ENCODE assay signal across 37 cellular contexts in genomic region chr18:77340815-77341214, GRCh38.
A peak's percentile ranks its signal among the peaks of the same experiment; 100 is the strongest.
DNase-seq lines count a peak whose midpoint lies in the region; ATAC-seq, FAIRE-seq and TF ChIP-seq lines count a peak whose summit lies in the region.
"Had no signal": no experiment of that assay in that cellular context is flagged by ENCODE, and none has a peak within 500 bp of the region (broad histone marks: within the 10 kb centered on the region; RNA-seq: fewer than 3 reads in every experiment).

No MANE protein-coding gene starts in this region.

- peak overlapping the region; percentile 49; the same call in 1 of the 2 replicates for H2BK5ac ChIP-seq in H1 (ENCODE audit: low read depth, low read length)
- H2BK5ac ChIP-seq in neuronal stem cell (ENCODE audit: low read length), result no peak overlapping the region

- no peaks in the 10 kb centered on the region for H3K27me3 ChIP-seq in H1 (replicated peaks in 1 of 4; ENCODE audit: control insufficient read depth in 3 of 4, extremely low read depth in 1 of 4, insufficient read depth in 3 of 4, low read length in 3 of 4)
- peaks cover 0 to 38% (median 2%) of the 10 kb centered on the region in 4 donors for H3K27me3 ChIP-seq in esophagus muscularis mucosa
- H3K27me3 ChIP-seq in neuronal stem cell (ENCODE audit: control insufficient read depth in 3 of 3, insufficient read depth in 3 of 3, low read depth in 1 of 3, low read length in 3 of 3), result no peaks in the 10 kb centered on the region
- H3K27me3 ChIP-seq: BE2C; BLaER1; BLaER1 treated with 17β-estradiol and CSF1 and Interleukin-3, amounts not matched to agents 10 nM and 100 nM had no signal

- H3K14ac ChIP-seq in H1 (ENCODE audit: insufficient read length), result no peak overlapping the region
- H3K14ac ChIP-seq in neuronal stem cell (ENCODE audit: low read length), result no peak overlapping the region

- H2AFZ ChIP-seq in H1 (ENCODE audit: low read length), result no peak overlapping the region
- H2AFZ ChIP-seq in neuronal stem cell (ENCODE audit: low read length), result no peak overlapping the region

- H4K20me1 ChIP-seq in H1 (replicated peaks in 1 of 2; ENCODE audit: control insufficient read depth in 1 of 2, insufficient read depth in 2 of 2, low read length in 2 of 2), result no peaks in the 10 kb centered on the region
- H4K20me1 ChIP-seq: BLaER1; BLaER1 treated with 17β-estradiol and CSF1 and Interleukin-3, amounts not matched to agents 10 nM and 100 nM had no signal

- POLR2A ChIA-PET in H1 (lab: Charles Lee; ENCODE audit: partially characterized antibody), result no interaction called here

- TF ChIP-seq RAD21 in H1 (IDR thresholded peaks at IDR 0.05 in 1 of 2, conservative IDR thresholded peaks at IDR 0.05 in 1 of 2; ENCODE audit: low read depth in 2 of 2, low read length in 2 of 2), result no peak

- no peak overlapping the region for H3K56ac ChIP-seq in H1 (replicated peaks; ENCODE audit: insufficient read length, low read depth, low read length)

- no peaks in the 10 kb centered on the region for H3K4me1 Mint-ChIP-seq in activated naive CD8-positive, alpha-beta T cell treated with anti-CD3 and anti-CD28 coated beads, Interleukin-2, amount 50 U/mL, for 24 hours
- H3K4me1 Mint-ChIP-seq in activated naive CD8-positive, alpha-beta T cell treated with anti-CD3 and anti-CD28 coated beads for 36 hours, result no peaks in the 10 kb centered on the region
- H3K4me1 Mint-ChIP-seq in activated CD8-positive, alpha-beta memory T cell treated with anti-CD3 and anti-CD28 coated beads, Interleukin-2, amount 10 ng/mL, durations not matched to agents 7 days and 5 days, result no peaks in the 10 kb centered on the region
- H3K4me1 Mint-ChIP-seq: B cell; CD14-positive monocyte; CD4-positive, alpha-beta memory T cell; CD8-positive, alpha-beta memory T cell had no signal

- no peak for TF ChIP-seq EP300 in H1 (IDR thresholded peaks at IDR 0.05; ENCODE audit: borderline replicate concordance in 1 of 2, low read depth in 2 of 2, low read length in 2 of 2)
- TF ChIP-seq EP300 in esophagus muscularis mucosa (IDR thresholded peaks at IDR 0.05), result no peak

- 98% methylated on average over 6 of the region's 7 CpGs; no CpG with 5 or more reads in 1 of the 2 experiments for WGBS in H1 (ENCODE audit: extremely low coverage in 1 of 2, insufficient coverage in 1 of 2, insufficient read length in 1 of 2, insufficient replicate concordance in 2 of 2, low coverage in 1 of 2, low lambda C conversion rate in 2 of 2, missing lambda C conversion rate in 1 of 2), 2 experiments
- 97% methylated on average over 7 of the region's 7 CpGs for WGBS in esophagus muscularis mucosa
- no CpG with 5 or more reads among the region's 7 CpGs for WGBS in neuronal stem cell (ENCODE audit: extremely low coverage in 2 of 2, insufficient read length in 2 of 2, insufficient replicate concordance in 1 of 2), 2 donors

- no peak overlapping the region for H2BK20ac ChIP-seq in H1 (ENCODE audit: low read length)

- H3K18ac ChIP-seq in H1 (ENCODE audit: extremely low read depth, low read length) (no peak overlapping the region), neuronal stem cell (ENCODE audit: low read length) (no peak overlapping the region)

- H4K5ac ChIP-seq in H1 (ENCODE audit: insufficient read length, low read depth, low read length), result no peak overlapping the region

- no peaks in the 10 kb centered on the region for H3K23me2 ChIP-seq in H1 (ENCODE audit: low read depth, low read length)

- H3K9me3 Mint-ChIP-seq in activated naive CD8-positive, alpha-beta T cell treated with anti-CD3 and anti-CD28 coated beads, Interleukin-2, amount 50 U/mL, for 24 hours, result no peaks in the 10 kb centered on the region
- no peaks in the 10 kb centered on the region for H3K9me3 Mint-ChIP-seq in activated naive CD8-positive, alpha-beta T cell treated with anti-CD3 and anti-CD28 coated beads for 36 hours
- H3K9me3 Mint-ChIP-seq in activated CD8-positive, alpha-beta memory T cell treated with anti-CD3 and anti-CD28 coated beads, Interleukin-2, amount 10 ng/mL, durations not matched to agents 7 days and 5 days (ENCODE audit: low read depth), result no peaks in the 10 kb centered on the region
- H3K9me3 Mint-ChIP-seq: CD4-positive, alpha-beta T cell; CD4-positive, CD25-positive, alpha-beta regulatory T cell; CD8-positive, alpha-beta T cell had no signal

- H3K27ac ChIP-seq in H1 (ENCODE audit: low read depth, low read length) (no peak overlapping the region), esophagus muscularis mucosa (replicated peaks in 1 of 4) (no peak overlapping the region), neuronal stem cell (replicated peaks; ENCODE audit: low read length) (no peak overlapping the region)
- H3K27ac ChIP-seq: 22Rv1; A549; BLaER1; BLaER1 treated with 17β-estradiol and CSF1 and Interleukin-3, amounts not matched to agents 10 nM and 100 nM; C4-2B had no signal

- FAIRE-seq in H1 (lab: Jason Lieb, UNC), result no peak
- FAIRE-seq: A204.1, A549, D721Med had no signal

- H3K4me2 ChIP-seq in H1 (ENCODE audit: insufficient read depth in 1 of 2, low read depth in 2 of 2, low read length in 2 of 2) (no peak overlapping the region), neuronal stem cell (ENCODE audit: insufficient read depth, low read length, poor library complexity, severe bottlenecking) (no peak overlapping the region)
- H3K4me2 ChIP-seq: A549; BLaER1; BLaER1 treated with 17β-estradiol and CSF1 and Interleukin-3, amounts not matched to agents 10 nM and 100 nM had no signal

- ATAC-seq in activated naive CD8-positive, alpha-beta T cell treated with anti-CD3 and anti-CD28 coated beads, Interleukin-2, amount 50 U/mL, for 24 hours, result peak; percentile 26
- ATAC-seq in activated CD8-positive, alpha-beta memory T cell treated with anti-CD3 and anti-CD28 coated beads, Interleukin-2, amount 10 ng/mL, durations not matched to agents 7 days and 5 days, result no peak
- ATAC-seq: CD8-positive, alpha-beta T cell had no signal

- no peak overlapping the region for H3K23ac ChIP-seq in H1 (ENCODE audit: insufficient read length)
- H3K23ac ChIP-seq in neuronal stem cell (ENCODE audit: low read depth, low read length, poor library complexity), result no peak overlapping the region

- TF ChIP-seq CTCF in H1 (IDR thresholded peaks at IDR 0.05; ENCODE audit: control extremely low read depth in 1 of 3, insufficient read depth in 1 of 3, low read depth in 1 of 3, low read length in 3 of 3) (no peak), esophagus muscularis mucosa (IDR thresholded peaks at IDR 0.05) (no peak)

- no peaks in the 10 kb centered on the region; a peak in 1 of 4 replicates for H3K9me3 ChIP-seq in H1 (ENCODE audit: insufficient read depth in 2 of 2, low read depth in 1 of 2, low read length in 1 of 2)
- H3K9me3 ChIP-seq in esophagus muscularis mucosa, result no peaks in the 10 kb centered on the region
- no peaks in the 10 kb centered on the region for H3K9me3 ChIP-seq in neuronal stem cell (replicated peaks in 1 of 2; ENCODE audit: control insufficient read depth in 2 of 2, insufficient read depth in 1 of 2, low read depth in 1 of 2, low read length in 2 of 2)
- H3K9me3 ChIP-seq: A549, BE2C, BLaER1, Caco-2 had no signal

- H3K36me3 ChIP-seq in H1 (ENCODE audit: control insufficient read depth in 2 of 4, insufficient read depth in 4 of 4, low read length in 3 of 4) (no peaks in the 10 kb centered on the region), esophagus muscularis mucosa (no peaks in the 10 kb centered on the region), neuronal stem cell (replicated peaks in 1 of 2; ENCODE audit: control insufficient read depth in 2 of 2, insufficient read depth in 2 of 2, low read length in 2 of 2) (no peaks in the 10 kb centered on the region)
- H3K36me3 ChIP-seq: BE2C; BLaER1; BLaER1 treated with 17β-estradiol and CSF1 and Interleukin-3, amounts not matched to agents 10 nM and 100 nM had no signal

- H3K4me1 ChIP-seq in H1 (replicated peaks in 1 of 4; ENCODE audit: control insufficient read depth in 3 of 4, insufficient read depth in 4 of 4, low read length in 3 of 4) (peaks cover 0 to 2% (median 0%) of the 10 kb centered on the region in 4 experiments; a peak in 3 of 7 replicates), esophagus muscularis mucosa (no peaks in the 10 kb centered on the region), neuronal stem cell (ENCODE audit: control insufficient read depth in 2 of 2, insufficient read depth in 1 of 2, low read depth in 1 of 2, low read length in 2 of 2) (no peaks in the 10 kb centered on the region)
- H3K4me1 ChIP-seq: A549; BLaER1; BLaER1 treated with 17β-estradiol and CSF1 and Interleukin-3, amounts not matched to agents 10 nM and 100 nM; Caco-2 had no signal

- H2BK120ac ChIP-seq in H1 (replicated peaks; ENCODE audit: low read depth, low read length), result no peak overlapping the region
- H2BK120ac ChIP-seq in neuronal stem cell (ENCODE audit: low read depth, low read length), result no peak overlapping the region

- H2BK12ac ChIP-seq in H1 (ENCODE audit: low read depth, low read length) (no peak overlapping the region), neuronal stem cell (ENCODE audit: low read length) (no peak overlapping the region)

- H3K79me2 ChIP-seq in H1 (ENCODE audit: control insufficient read depth in 1 of 2, insufficient read depth in 2 of 2, low read length in 2 of 2), result no peaks in the 10 kb centered on the region

- H4K8ac ChIP-seq in H1 (ENCODE audit: extremely low read depth, insufficient read depth, low read length) (no peak overlapping the region), neuronal stem cell (ENCODE audit: low read depth, low read length) (no peak overlapping the region)

- DNase-seq in activated naive CD8-positive, alpha-beta T cell treated with anti-CD3 and anti-CD28 coated beads, Interleukin-2, amount 50 U/mL, for 24 hours, result no peak
- DNase-seq in activated naive CD8-positive, alpha-beta T cell treated with anti-CD3 and anti-CD28 coated beads for 36 hours, result no peak
- DNase-seq in H1 (ENCODE audit: low read depth in 1 of 2, low spot score in 2 of 2), result no peak
- DNase-seq in esophagus muscularis mucosa (ENCODE audit: extremely low spot score), result peak; percentile 91
- DNase-seq in neuronal stem cell (ENCODE audit: low spot score), result no peak
- DNase-seq in NCI-H1048 (lab: John Stamatoyannopoulos, UW), result no peak
- no peak for DNase-seq in NCI-H128 (lab: John Stamatoyannopoulos, UW; ENCODE audit: unreplicated experiment)
- DNase-seq in activated CD8-positive, alpha-beta memory T cell treated with anti-CD3 and anti-CD28 coated beads, Interleukin-2, amount 10 ng/mL, durations not matched to agents 7 days and 5 days, result no peak
- DNase-seq: 8988T; ACHN; AML-193; BE2C; C1 segment of cervical spinal cord; Caco-2; Calu3; CD4-positive, alpha-beta memory T cell; CD4-positive, alpha-beta T cell; CD4-positive, CD25-positive, alpha-beta regulatory T cell; CD8-positive, alpha-beta memory T cell; CD8-positive, alpha-beta T cell; COR-L47; DMS 273 treated with DMSO at 0.1 percent for 48 hours; DMS153; DMS53; DMS79; DMS79 treated with DMSO at 0.1 percent for 48 hours; DND-41; EL had no signal

- H3K27me3 Mint-ChIP-seq in activated naive CD8-positive, alpha-beta T cell treated with anti-CD3 and anti-CD28 coated beads, Interleukin-2, amount 50 U/mL, for 24 hours, result peaks cover 8% of the 10 kb centered on the region
- peaks cover 16% of the 10 kb centered on the region for H3K27me3 Mint-ChIP-seq in activated naive CD8-positive, alpha-beta T cell treated with anti-CD3 and anti-CD28 coated beads for 36 hours
- peaks cover 22% of the 10 kb centered on the region for H3K27me3 Mint-ChIP-seq in activated CD8-positive, alpha-beta memory T cell treated with anti-CD3 and anti-CD28 coated beads, Interleukin-2, amount 10 ng/mL, durations not matched to agents 7 days and 5 days

- H3K4ac ChIP-seq in H1 (replicated peaks; ENCODE audit: insufficient read length, low read depth, low read length), result no peak overlapping the region
- no peak overlapping the region for H3K4ac ChIP-seq in neuronal stem cell (ENCODE audit: low read length)

- H4K91ac ChIP-seq in H1 (replicated peaks; ENCODE audit: insufficient read length, low read length), result no peak overlapping the region
- H4K91ac ChIP-seq in neuronal stem cell (ENCODE audit: low read depth, low read length, poor library complexity), result no peak overlapping the region

- H3K36me3 Mint-ChIP-seq in activated naive CD8-positive, alpha-beta T cell treated with anti-CD3 and anti-CD28 coated beads, Interleukin-2, amount 50 U/mL, for 24 hours (ENCODE audit: low read depth), result no peaks in the 10 kb centered on the region
- no peaks in the 10 kb centered on the region for H3K36me3 Mint-ChIP-seq in activated naive CD8-positive, alpha-beta T cell treated with anti-CD3 and anti-CD28 coated beads for 36 hours
- no peaks in the 10 kb centered on the region for H3K36me3 Mint-ChIP-seq in activated CD8-positive, alpha-beta memory T cell treated with anti-CD3 and anti-CD28 coated beads, Interleukin-2, amount 10 ng/mL, durations not matched to agents 7 days and 5 days
- H3K36me3 Mint-ChIP-seq: CD14-positive monocyte; CD4-positive, alpha-beta memory T cell; CD4-positive, CD25-positive, alpha-beta regulatory T cell; CD8-positive, alpha-beta memory T cell; CD8-positive, alpha-beta T cell had no signal

- H2AK5ac ChIP-seq in H1 (ENCODE audit: low read depth, low read length), result 0 out of 2 replicates have a peak overlapping the region, but pooled peaks have one; percentile 53
- H2AK5ac ChIP-seq in neuronal stem cell (ENCODE audit: low read depth, low read length), result no peak overlapping the region

- no peak overlapping the region for H3K4me3 Mint-ChIP-seq in activated naive CD8-positive, alpha-beta T cell treated with anti-CD3 and anti-CD28 coated beads, Interleukin-2, amount 50 U/mL, for 24 hours
- no peak overlapping the region for H3K4me3 Mint-ChIP-seq in activated naive CD8-positive, alpha-beta T cell treated with anti-CD3 and anti-CD28 coated beads for 36 hours
- H3K4me3 Mint-ChIP-seq in activated CD8-positive, alpha-beta memory T cell treated with anti-CD3 and anti-CD28 coated beads, Interleukin-2, amount 10 ng/mL, durations not matched to agents 7 days and 5 days, result no peak overlapping the region
- H3K4me3 Mint-ChIP-seq: B cell; CD14-positive monocyte; CD4-positive, alpha-beta memory T cell; CD4-positive, alpha-beta T cell; CD4-positive, CD25-positive, alpha-beta regulatory T cell; CD8-positive, alpha-beta T cell had no signal

- H3K27ac Mint-ChIP-seq in activated naive CD8-positive, alpha-beta T cell treated with anti-CD3 and anti-CD28 coated beads, Interleukin-2, amount 50 U/mL, for 24 hours, result no peak overlapping the region
- no peak overlapping the region for H3K27ac Mint-ChIP-seq in activated naive CD8-positive, alpha-beta T cell treated with anti-CD3 and anti-CD28 coated beads for 36 hours
- no peak overlapping the region for H3K27ac Mint-ChIP-seq in activated CD8-positive, alpha-beta memory T cell treated with anti-CD3 and anti-CD28 coated beads, Interleukin-2, amount 10 ng/mL, durations not matched to agents 7 days and 5 days
- H3K27ac Mint-ChIP-seq: B cell; CD14-positive monocyte; CD4-positive, alpha-beta memory T cell; CD4-positive, alpha-beta T cell; CD8-positive, alpha-beta memory T cell; CD8-positive, alpha-beta T cell had no signal

- no peaks in the 10 kb centered on the region for H3K79me1 ChIP-seq in H1 (ENCODE audit: low read depth, low read length)
- H3K79me1 ChIP-seq in neuronal stem cell (ENCODE audit: low read depth, low read length), result peaks cover 5% of the 10 kb centered on the region

- no peak overlapping the region for H3K4me3 ChIP-seq in H1 (ENCODE audit: extremely low read depth in 1 of 4, insufficient read depth in 2 of 4, low read depth in 3 of 4, low read length in 4 of 4)
- no peak overlapping the region for H3K4me3 ChIP-seq in esophagus muscularis mucosa
- no peak overlapping the region for H3K4me3 ChIP-seq in neuronal stem cell (ENCODE audit: low read length in 2 of 2)
- H3K4me3 ChIP-seq: A549; BLaER1; BLaER1 treated with 17β-estradiol and CSF1 and Interleukin-3, amounts not matched to agents 10 nM and 100 nM had no signal

- intact Hi-C loops in esophagus muscularis mucosa (cut with DNase I), result no loop called here

- no peak for TF ChIP-seq POLR2A in H1 (IDR thresholded peaks at IDR 0.05; ENCODE audit: control extremely low read depth in 1 of 2, low read depth in 2 of 2, low read length in 2 of 2)
- no peak for TF ChIP-seq POLR2A in esophagus muscularis mucosa (IDR thresholded peaks at IDR 0.05; ENCODE audit: low read depth)

- no peak overlapping the region for H3K9ac ChIP-seq in H1 (replicated peaks in 1 of 4; ENCODE audit: extremely low read depth in 1 of 4, low read depth in 3 of 4, low read length in 3 of 4)
- peak overlapping the region; percentile 13 for H3K9ac ChIP-seq in neuronal stem cell (ENCODE audit: low read depth, low read length, poor library complexity)
- H3K9ac ChIP-seq: BLaER1; BLaER1 treated with 17β-estradiol and CSF1 and Interleukin-3, amounts not matched to agents 10 nM and 100 nM had no signal

- H2BK15ac ChIP-seq in H1 (ENCODE audit: low read length), result no peak overlapping the region
- H2BK15ac ChIP-seq in neuronal stem cell (ENCODE audit: low read length), result no peak overlapping the region

- CTCF ChIA-PET in H1 (lab: Charles Lee; ENCODE audit: partially characterized antibody), result interaction anchor here (0.8 to 1.4 kb wide), 4 partner anchors 63 to 310 kb away, joined by 3 read pairs; no protein-coding TSS in a partner anchor
- CTCF ChIA-PET in activated CD8-positive, alpha-beta memory T cell treated with anti-CD3 and anti-CD28 coated beads, Interleukin-2, amount 10 ng/mL, durations not matched to agents 7 days and 5 days (lab: Charles Lee), result no interaction called here
